In genomic region chr1:224175615-224176014, GRCh38 we compare ENCODE assay signal across 8 cellular contexts. TPM values are rescaled to one million over a fixed set of nuclear protein-coding genes. Genes with fewer than 3 reads are reported as not detected.
DNase-seq lines count a peak whose midpoint lies in the region; ATAC-seq and TF ChIP-seq lines count a peak whose summit lies in the region.
"Had no signal": no experiment of that assay in that cellular context is flagged by ENCODE, and none has a peak within 500 bp of the region (broad histone marks: within the 10 kb centered on the region; RNA-seq: fewer than 3 reads in every experiment).

No MANE protein-coding gene starts in this region.

- TF ChIP-seq POLR2A in transverse colon (IDR thresholded peaks at IDR 0.05): no peak

- H3K9me3 ChIP-seq in HEK293 (ENCODE audit: control insufficient read depth, insufficient read depth, low read depth, low read length): no peaks in the 10 kb centered on the region
- no peaks in the 10 kb centered on the region for H3K9me3 ChIP-seq in right cardiac atrium (ENCODE audit: control insufficient read depth, low read length)
- H3K9me3 ChIP-seq in transverse colon: no peaks in the 10 kb centered on the region
- H3K9me3 ChIP-seq: SJSA1 had no signal

- H3K4me3 Mint-ChIP-seq in activated CD8-positive, alpha-beta T cell treated with anti-CD3 and anti-CD28 coated beads, Interleukin-2, amount 10 ng/mL, durations not matched to agents 7 days and 5 days: peak overlapping the region; percentile 56

- no peak for TF ChIP-seq CTCF in HEK293 (tag by site-specific recombination; IDR thresholded peaks at IDR 0.05)
- no peak for TF ChIP-seq CTCF in transverse colon (IDR thresholded peaks at IDR 0.05)

- H3K9me3 Mint-ChIP-seq in activated CD8-positive, alpha-beta T cell treated with anti-CD3 and anti-CD28 coated beads, Interleukin-2, amount 10 ng/mL, durations not matched to agents 7 days and 5 days (ENCODE audit: insufficient read depth): no peaks in the 10 kb centered on the region

- 11% methylated on average over 21 of the region's 21 CpGs for WGBS in right cardiac atrium
- 54% methylated on average over 21 of the region's 21 CpGs; no CpG with 5 or more reads in 1 of the 2 donors for WGBS in transverse colon (ENCODE audit: low coverage in 1 of 2), 2 donors

- POLR2A ChIA-PET in HEK293 (lab: Yijun Ruan, JAX): interaction anchor here (0.6 kb wide), 1 partner anchor 1038 kb away, joined by 3 read pairs; no protein-coding TSS in a partner anchor
- POLR2A ChIA-PET in activated CD8-positive, alpha-beta T cell treated with anti-CD3 and anti-CD28 coated beads, Interleukin-2, amount 10 ng/mL, durations not matched to agents 7 days and 5 days (lab: Charles Lee): no interaction called here

- peaks cover 17% of the 10 kb centered on the region for H3K4me1 Mint-ChIP-seq in activated CD8-positive, alpha-beta T cell treated with anti-CD3 and anti-CD28 coated beads, Interleukin-2, amount 10 ng/mL, durations not matched to agents 7 days and 5 days (ENCODE audit: low read depth)

- H3K36me3 ChIP-seq in HEK293 (ENCODE audit: control insufficient read depth in 2 of 2, insufficient read depth in 1 of 2, low read length in 2 of 2) (no peaks in the 10 kb centered on the region), transverse colon (no peaks in the 10 kb centered on the region)
- H3K36me3 ChIP-seq: SJSA1 had no signal

- peaks cover 8% of the 10 kb centered on the region for H3K27me3 Mint-ChIP-seq in activated CD8-positive, alpha-beta T cell treated with anti-CD3 and anti-CD28 coated beads, Interleukin-2, amount 10 ng/mL, durations not matched to agents 7 days and 5 days (ENCODE audit: low read depth)

- CTCF ChIA-PET in HEK293 (lab: Yijun Ruan, JAX): no interaction called here
- CTCF ChIA-PET in activated CD8-positive, alpha-beta T cell treated with anti-CD3 and anti-CD28 coated beads, Interleukin-2, amount 10 ng/mL, durations not matched to agents 7 days and 5 days (lab: Charles Lee): interaction anchor here (0.9 kb wide), 1 partner anchor 57 kb away, joined by 3 read pairs; no protein-coding TSS in a partner anchor

- DNase-seq in activated CD8-positive, alpha-beta T cell treated with anti-CD3 and anti-CD28 coated beads, Interleukin-2, amount 10 ng/mL, durations not matched to agents 7 days and 5 days: no peak
- DNase-seq in right cardiac atrium: peak in 2 of 3 donors; percentile 71 to 76
- DNase-seq in sciatic nerve (ENCODE audit: low spot score): no peak
- DNase-seq in T1000 (lab: John Stamatoyannopoulos, UW): no peak
- no peak for DNase-seq in transverse colon

- ATAC-seq in activated CD8-positive, alpha-beta T cell treated with anti-CD3 and anti-CD28 coated beads, Interleukin-2, amount 10 ng/mL, durations not matched to agents 7 days and 5 days: peak; percentile 61
- peak; percentile 74 to 91 for ATAC-seq in right cardiac atrium
- peak; percentile 75 for ATAC-seq in sciatic nerve
- ATAC-seq in HG02884 (IDR thresholded peaks at IDR 0.05; ENCODE audit: unreplicated experiment): no peak

- no peak overlapping the region for H3K27ac ChIP-seq in HEK293 (ENCODE audit: extremely low read depth, low read depth, low read length)
- H3K27ac ChIP-seq in right cardiac atrium (ENCODE audit: low read length): no peak overlapping the region
- H3K27ac ChIP-seq in transverse colon: no peak overlapping the region
- H3K27ac ChIP-seq: SJSA1 had no signal

- in situ Hi-C loops in transverse colon (cut with MboI; ENCODE audit: low pct_ligation_motif_present in 1 of 4, low pct_unique_long_range_greater_than_20kb in 1 of 4, low sequenced_read_pairs in 3 of 4): no loop called here

- H3K4me1 ChIP-seq in HEK293 (ENCODE audit: control insufficient read depth, insufficient read depth, low read length): no peaks in the 10 kb centered on the region
- no peaks in the 10 kb centered on the region for H3K4me1 ChIP-seq in right cardiac atrium (ENCODE audit: control insufficient read depth, insufficient read depth, low read length)
- peaks cover 0 to 3% (median 0%) of the 10 kb centered on the region in 4 donors for H3K4me1 ChIP-seq in transverse colon

- H3K36me3 Mint-ChIP-seq in activated CD8-positive, alpha-beta T cell treated with anti-CD3 and anti-CD28 coated beads, Interleukin-2, amount 10 ng/mL, durations not matched to agents 7 days and 5 days (ENCODE audit: low read depth): peaks cover 6% of the 10 kb centered on the region

- no peaks in the 10 kb centered on the region for H3K27me3 ChIP-seq in right cardiac atrium (ENCODE audit: control insufficient read depth, insufficient read depth)
- H3K27me3 ChIP-seq in transverse colon: no peaks in the 10 kb centered on the region
- H3K27me3 ChIP-seq: SJSA1 had no signal

- no peak overlapping the region for H3K27ac Mint-ChIP-seq in activated CD8-positive, alpha-beta T cell treated with anti-CD3 and anti-CD28 coated beads, Interleukin-2, amount 10 ng/mL, durations not matched to agents 7 days and 5 days

- TF ChIP-seq EP300 in transverse colon (IDR thresholded peaks at IDR 0.05; ENCODE audit: low read depth): no peak

- H3K4me3 ChIP-seq in HEK293 (ENCODE audit: low read depth, low read length) (no peak overlapping the region), right cardiac atrium (ENCODE audit: low read length) (no peak overlapping the region), transverse colon (peak overlapping the region in 1 of 4 donors; percentile 21)
- H3K4me3 ChIP-seq: SJSA1 had no signal

- intact Hi-C loops in right cardiac atrium (cut with DNase I) (no loop called here), sciatic nerve (cut with DNase I) (no loop called here), transverse colon (cut with DNase I; ENCODE audit: low total_unique reads) (no loop called here)

TF ChIP-seq in HEK293, 187 proteins besides CTCF, POLR2A, EP300 and RAD21:
- TF ChIP-seq PRDM1 (tag by site-specific recombination; IDR thresholded peaks at IDR 0.05) (0 out of 2 replicates have a peak, but pooled peaks have one; percentile 46), ZBTB11 (tag by site-specific recombination; conservative IDR thresholded peaks at IDR 0.05; ENCODE audit: low read depth) (peak; percentile 51), ZNF654 (tag by site-specific recombination; IDR thresholded peaks at IDR 0.05; ENCODE audit: low read depth) (no peak)
TF ChIP-seq in HEK293: peak in this region for 2.

RNA-seq across cellular contexts. Expression of gene DEGS1, which starts 7.4 kb away (rescaled TPM):
- 10 to 100 TPM; 71.3 to 77.2 TPM for total RNA-seq in activated CD8-positive, alpha-beta T cell treated with anti-CD3 and anti-CD28 coated beads, Interleukin-2, amount 10 ng/mL, durations not matched to agents 7 days and 5 days
- total RNA-seq in right cardiac atrium: 10 to 100 TPM; 69.3 to 79.6 (median 74.4) TPM
- 83.9 TPM for polyA plus RNA-seq in right cardiac atrium
- total RNA-seq in sciatic nerve: 46.0 TPM
- total RNA-seq in transverse colon: 10 to 100 TPM; 19.1 to 32.9 (median 22.6) TPM

Comparison
In these comparisons a context has a peak if more than half of its experiments do, and no peak if none do; other contexts are left out.
1. DNase-seq: peak in right cardiac atrium (2 of 3); none in activated CD8-positive, alpha-beta T cell treated with anti-CD3 and anti-CD28 coated beads, Interleukin-2, amount 10 ng/mL, durations not matched to agents 7 days and 5 days (single experiment), sciatic nerve (single experiment), T1000 (single experiment) and transverse colon (single experiment).